11 cellular contexts compared by ENCODE assay signal in the genomic region with DNA sequence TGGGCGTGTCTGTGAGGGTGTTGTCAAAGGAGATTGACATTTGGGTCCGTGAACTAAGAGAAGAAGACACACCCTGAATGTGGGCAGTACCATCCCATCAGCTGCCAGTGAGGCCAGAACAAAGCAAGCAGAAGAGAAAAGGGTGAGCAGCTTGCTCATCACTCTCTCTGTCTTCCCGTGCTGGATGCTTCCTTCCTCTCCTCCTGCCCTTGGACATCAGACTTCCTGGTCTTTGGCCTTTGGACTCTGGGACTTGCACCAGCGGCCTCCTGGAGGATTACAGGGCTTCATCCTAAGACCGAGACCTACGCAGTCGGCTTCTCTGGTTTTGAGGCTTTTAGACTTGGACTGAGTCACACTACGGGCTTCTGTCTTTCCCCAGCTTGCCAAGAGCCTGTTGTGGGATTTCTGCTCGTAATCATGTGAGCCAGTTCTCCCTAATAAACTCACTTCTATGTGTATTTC. TPM values are rescaled to one million over a fixed set of nuclear protein-coding genes. Genes with fewer than 3 reads are reported as not detected.
A peak's percentile ranks its signal among the peaks of the same experiment; 100 is the strongest.
DNase-seq lines count a peak whose midpoint lies in the region; TF ChIP-seq lines count a peak whose summit lies in the region.
"Had no signal": no experiment of that assay in that cellular context is flagged by ENCODE, and none has a peak within 500 bp of the region (broad histone marks: within the 10 kb centered on the region; RNA-seq: fewer than 3 reads in every experiment).

No MANE protein-coding gene starts in this region.

- H3K27me3 ChIP-seq in HAP-1 (ENCODE audit: low read depth), result peaks cover 10% of the 10 kb centered on the region; the same call in 1 of the 2 replicates

- in situ Hi-C loops in HAP-1 (cut with MboI; ENCODE audit: low sequenced_read_pairs), result no loop called here

- H3K4me1 ChIP-seq in HAP-1, result no peaks in the 10 kb centered on the region

- H3K4me3 ChIP-seq in fibroblast of the aortic adventitia (ENCODE audit: low read depth, low read length), result no peak overlapping the region
- H3K4me3 ChIP-seq in HAP-1, result no peak overlapping the region

- no peaks in the 10 kb centered on the region for H3K9me3 ChIP-seq in HAP-1

- DNase-seq in HT-29 (ENCODE audit: low spot score), result peak; percentile 7
- DNase-seq in SHP77 (lab: John Stamatoyannopoulos, UW), result peak; percentile 68 to 77
- DNase-seq in fibroblast of the aortic adventitia (ENCODE audit: low read depth), result peak; percentile 36
- peak; percentile 27 for DNase-seq in retina
- DNase-seq in NCI-H2029 treated with DMSO at 0.1 percent for 48 hours (lab: John Stamatoyannopoulos, UW), result no peak
- DNase-seq in HAP-1 (ENCODE audit: low spot score in 2 of 2), result no peak
- DNase-seq in NK-92 treated with Interleukin-12 subunit alpha and Interleukin-12 subunit beta, amount 100 ng/mL, for 24 hours (lab: John Stamatoyannopoulos, UW), result no peak
- DNase-seq in activated naive CD4-positive, alpha-beta T cell (lab: John Stamatoyannopoulos, UW), result no peak
- DNase-seq: activated CD8-positive, alpha-beta T cell treated with anti-CD3 and anti-CD28 coated beads, Interleukin-2, amount 10 ng/mL, durations not matched to agents 7 days and 5 days; NCI-H226; stimulated activated naive CD4-positive, alpha-beta T cell treated with Interleukin-2 at 50 U/mL for 16 hours had no signal

- TF ChIP-seq CTCF in fibroblast of the aortic adventitia (IDR thresholded peaks at IDR 0.05; ENCODE audit: insufficient read depth, low read length), result no peak

- no peaks in the 10 kb centered on the region for H3K36me3 ChIP-seq in HAP-1 (replicated peaks)

RNA-seq across cellular contexts. Expression of a gene that starts 18.8 kb away (rescaled TPM):
- total RNA-seq in HT-29 (2014; rRNA removed; shearing (Covaris generic)), result 16.0 and 20.8 TPM in 2 replicates
- 45.2 and 228 TPM in 2 replicates for total RNA-seq in fibroblast of the aortic adventitia (ENCODE audit: low replicate concordance)

RNA-seq across cellular contexts. Expression of a gene that starts 18.9 kb away (rescaled TPM):
- total RNA-seq in HT-29 (2014; rRNA removed; shearing (Covaris generic)), result 0.65 TPM in 1 of 2 replicates, not detected in the other
- total RNA-seq in fibroblast of the aortic adventitia (ENCODE audit: low replicate concordance), result 2.0 and 3.1 TPM in 2 replicates

RNA-seq across cellular contexts. Expression of a gene that starts 32.4 kb away (rescaled TPM):
- total RNA-seq in HT-29 (2014; rRNA removed; shearing (Covaris generic)), result 8.4 and 15.2 TPM in 2 replicates
- total RNA-seq in fibroblast of the aortic adventitia (ENCODE audit: low replicate concordance), result 10.3 and 29.4 TPM in 2 replicates

RNA-seq across cellular contexts. Expression of a gene that starts 59.9 kb away (rescaled TPM):
- total RNA-seq in HT-29 (2014; rRNA removed; shearing (Covaris generic)), result 0.70 and 1.7 TPM in 2 replicates
- 17.4 and 25.8 TPM in 2 replicates for total RNA-seq in fibroblast of the aortic adventitia (ENCODE audit: low replicate concordance)

Comparison
In these comparisons a context has a peak if more than half of its experiments do, and no peak if none do; other contexts are left out.
1. DNase-seq: peak in HT-29 (single experiment), SHP77 (2 of 2), fibroblast of the aortic adventitia (single experiment) and retina (single experiment); none in NCI-H2029 treated with DMSO at 0.1 percent for 48 hours (single experiment), HAP-1 (0 of 2), NK-92 treated with Interleukin-12 subunit alpha and Interleukin-12 subunit beta, amount 100 ng/mL, for 24 hours (single experiment) and activated naive CD4-positive, alpha-beta T cell (0 of 4).